In the genomic region with DNA sequence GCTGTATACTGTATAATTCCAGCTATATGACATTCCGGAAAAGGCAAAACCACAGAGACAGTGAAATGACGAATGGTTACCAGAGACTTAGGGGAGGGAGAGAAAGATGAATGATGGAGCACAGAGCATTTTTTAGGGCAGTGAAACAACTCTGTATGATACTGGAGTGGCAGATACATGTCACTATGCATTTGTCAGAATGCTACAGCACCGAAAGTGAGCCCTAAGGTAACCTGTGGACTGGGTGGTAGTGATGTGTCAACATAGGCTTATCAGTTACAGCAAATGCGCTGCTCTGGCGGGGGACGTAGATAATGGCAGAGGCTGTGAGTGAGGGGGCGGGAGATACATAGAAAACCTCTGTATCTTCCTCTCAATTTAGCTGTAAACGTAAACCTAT, we compare ENCODE assay signal across 1 cellular context.
TF ChIP-seq lines count a peak whose summit lies in the region.

No MANE protein-coding gene starts in this region.

TF ChIP-seq in K562, 482 proteins besides CTCF, POLR2A, EP300 and RAD21 (continued from another document and continues in another):
- TF ChIP-seq, protein P1, sequence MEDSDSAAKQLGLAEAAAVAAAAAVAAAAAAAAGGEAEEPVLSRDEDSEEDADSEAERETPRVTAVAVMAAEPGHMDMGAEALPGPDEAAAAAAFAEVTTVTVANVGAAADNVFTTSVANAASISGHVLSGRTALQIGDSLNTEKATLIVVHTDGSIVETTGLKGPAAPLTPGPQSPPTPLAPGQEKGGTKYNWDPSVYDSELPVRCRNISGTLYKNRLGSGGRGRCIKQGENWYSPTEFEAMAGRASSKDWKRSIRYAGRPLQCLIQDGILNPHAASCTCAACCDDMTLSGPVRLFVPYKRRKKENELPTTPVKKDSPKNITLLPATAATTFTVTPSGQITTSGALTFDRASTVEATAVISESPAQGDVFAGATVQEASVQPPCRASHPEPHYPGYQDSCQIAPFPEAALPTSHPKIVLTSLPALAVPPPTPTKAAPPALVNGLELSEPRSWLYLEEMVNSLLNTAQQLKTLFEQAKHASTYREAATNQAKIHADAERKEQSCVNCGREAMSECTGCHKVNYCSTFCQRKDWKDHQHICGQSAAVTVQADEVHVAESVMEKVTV (CRISPR knock-in tag; IDR thresholded peaks at IDR 0.05) = no peak
- TF ChIP-seq CAMTA2 (CRISPR knock-in tag; conservative IDR thresholded peaks at IDR 0.05) (no peak), ZNF696 (CRISPR knock-in tag; conservative IDR thresholded peaks at IDR 0.05) (no peak), CTBP1 (IDR thresholded peaks at IDR 0.05; ENCODE audit: borderline replicate concordance) (peak; percentile 97), ZNF134 (CRISPR knock-in tag; conservative IDR thresholded peaks at IDR 0.05) (no peak), NFE2 (IDR thresholded peaks at IDR 0.05; ENCODE audit: low read depth) (no peak; the same call in 1 of the 2 replicates), ZNF23 (CRISPR knock-in tag; IDR thresholded peaks at IDR 0.05) (no peak), LEF1 (IDR thresholded peaks at IDR 0.05) (peak; percentile 88), ZNF354B (CRISPR knock-in tag; IDR thresholded peaks at IDR 0.05) (no peak), ZNF3 (CRISPR knock-in tag; IDR thresholded peaks at IDR 0.05) (no peak), ZNF444 (CRISPR knock-in tag; IDR thresholded peaks at IDR 0.05) (no peak), CBX5 (IDR thresholded peaks at IDR 0.05; ENCODE audit: borderline replicate concordance, low read depth) (no peak), THRA (IDR thresholded peaks at IDR 0.05) (no peak), VEZF1 (CRISPR knock-in tag; IDR thresholded peaks at IDR 0.05) (peak; percentile 52), HOXB6 (CRISPR knock-in tag; IDR thresholded peaks at IDR 0.05; ENCODE audit: borderline replicate concordance) (no peak), CBX8 (IDR thresholded peaks at IDR 0.05; ENCODE audit: borderline replicate concordance, extremely low read depth, low read depth, low read length, poor library complexity, severe bottlenecking) (no peak), ZBED1 (IDR thresholded peaks at IDR 0.05) (no peak), SNRNP70 (optimal IDR thresholded peaks at IDR 0.05; ENCODE audit: low read depth, low read length) (no peak), MEF2A (IDR thresholded peaks at IDR 0.05; ENCODE audit: control insufficient read depth, low read depth, low read length) (no peak), RBM15 (IDR thresholded peaks at IDR 0.05; ENCODE audit: insufficient read depth, low read length) (no peak), HIVEP1 (CRISPR knock-in tag; IDR thresholded peaks at IDR 0.05) (no peak), FOXO4 (CRISPR knock-in tag; IDR thresholded peaks at IDR 0.05) (no peak), CBX3 (IDR thresholded peaks at IDR 0.05; ENCODE audit: borderline replicate concordance in 1 of 2, low read length in 2 of 2) (no peak; a peak in 1 of 3 replicates), MXI1 (IDR thresholded peaks at IDR 0.05; ENCODE audit: low read depth, low read length) (no peak), CXXC5 (CRISPR knock-in tag; IDR thresholded peaks at IDR 0.05) (peak; percentile 93), MAFF (IDR thresholded peaks at IDR 0.05; ENCODE audit: low read length) (no peak), KAT8 (IDR thresholded peaks at IDR 0.05; ENCODE audit: low read depth) (no peak), ZNF165 (CRISPR knock-in tag; IDR thresholded peaks at IDR 0.05; ENCODE audit: borderline replicate concordance) (no peak), AFF4 (CRISPR knock-in tag; IDR thresholded peaks at IDR 0.05) (no peak), MCM2 (IDR thresholded peaks at IDR 0.05; ENCODE audit: low read depth) (no peak), ZNF583 (CRISPR knock-in tag; IDR thresholded peaks at IDR 0.05) (no peak), IRF2 (CRISPR knock-in tag; IDR thresholded peaks at IDR 0.05) (no peak), TAF9B (IDR thresholded peaks at IDR 0.05; ENCODE audit: partially characterized antibody) (no peak), ZNF644 (tag; IDR thresholded peaks at IDR 0.05; ENCODE audit: low read depth) (no peak), E2F3 (CRISPR knock-in tag; IDR thresholded peaks at IDR 0.05) (no peak), ATF1 (CRISPR knock-in tag; IDR thresholded peaks at IDR 0.05) (no peak), ATF1 (tag; IDR thresholded peaks at IDR 0.05) (peak; percentile 70), ZNF239 (CRISPR knock-in tag; IDR thresholded peaks at IDR 0.05) (no peak), BCOR (IDR thresholded peaks at IDR 0.05) (peak; percentile 45; the same call in 1 of the 2 replicates)
- TF ChIP-seq, protein P2, sequence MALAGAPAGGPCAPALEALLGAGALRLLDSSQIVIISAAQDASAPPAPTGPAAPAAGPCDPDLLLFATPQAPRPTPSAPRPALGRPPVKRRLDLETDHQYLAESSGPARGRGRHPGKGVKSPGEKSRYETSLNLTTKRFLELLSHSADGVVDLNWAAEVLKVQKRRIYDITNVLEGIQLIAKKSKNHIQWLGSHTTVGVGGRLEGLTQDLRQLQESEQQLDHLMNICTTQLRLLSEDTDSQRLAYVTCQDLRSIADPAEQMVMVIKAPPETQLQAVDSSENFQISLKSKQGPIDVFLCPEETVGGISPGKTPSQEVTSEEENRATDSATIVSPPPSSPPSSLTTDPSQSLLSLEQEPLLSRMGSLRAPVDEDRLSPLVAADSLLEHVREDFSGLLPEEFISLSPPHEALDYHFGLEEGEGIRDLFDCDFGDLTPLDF (CRISPR knock-in tag; IDR thresholded peaks at IDR 0.05) = no peak
- TF ChIP-seq, protein P3, sequence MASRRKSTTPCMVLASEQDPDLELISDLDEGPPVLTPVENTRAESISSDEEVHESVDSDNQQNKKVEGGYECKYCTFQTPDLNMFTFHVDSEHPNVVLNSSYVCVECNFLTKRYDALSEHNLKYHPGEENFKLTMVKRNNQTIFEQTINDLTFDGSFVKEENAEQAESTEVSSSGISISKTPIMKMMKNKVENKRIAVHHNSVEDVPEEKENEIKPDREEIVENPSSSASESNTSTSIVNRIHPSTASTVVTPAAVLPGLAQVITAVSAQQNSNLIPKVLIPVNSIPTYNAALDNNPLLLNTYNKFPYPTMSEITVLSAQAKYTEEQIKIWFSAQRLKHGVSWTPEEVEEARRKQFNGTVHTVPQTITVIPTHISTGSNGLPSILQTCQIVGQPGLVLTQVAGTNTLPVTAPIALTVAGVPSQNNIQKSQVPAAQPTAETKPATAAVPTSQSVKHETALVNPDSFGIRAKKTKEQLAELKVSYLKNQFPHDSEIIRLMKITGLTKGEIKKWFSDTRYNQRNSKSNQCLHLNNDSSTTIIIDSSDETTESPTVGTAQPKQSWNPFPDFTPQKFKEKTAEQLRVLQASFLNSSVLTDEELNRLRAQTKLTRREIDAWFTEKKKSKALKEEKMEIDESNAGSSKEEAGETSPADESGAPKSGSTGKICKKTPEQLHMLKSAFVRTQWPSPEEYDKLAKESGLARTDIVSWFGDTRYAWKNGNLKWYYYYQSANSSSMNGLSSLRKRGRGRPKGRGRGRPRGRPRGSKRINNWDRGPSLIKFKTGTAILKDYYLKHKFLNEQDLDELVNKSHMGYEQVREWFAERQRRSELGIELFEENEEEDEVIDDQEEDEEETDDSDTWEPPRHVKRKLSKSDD (conservative IDR thresholded peaks at IDR 0.05; ENCODE audit: low read length) = no peak
- TF ChIP-seq, protein P4, sequence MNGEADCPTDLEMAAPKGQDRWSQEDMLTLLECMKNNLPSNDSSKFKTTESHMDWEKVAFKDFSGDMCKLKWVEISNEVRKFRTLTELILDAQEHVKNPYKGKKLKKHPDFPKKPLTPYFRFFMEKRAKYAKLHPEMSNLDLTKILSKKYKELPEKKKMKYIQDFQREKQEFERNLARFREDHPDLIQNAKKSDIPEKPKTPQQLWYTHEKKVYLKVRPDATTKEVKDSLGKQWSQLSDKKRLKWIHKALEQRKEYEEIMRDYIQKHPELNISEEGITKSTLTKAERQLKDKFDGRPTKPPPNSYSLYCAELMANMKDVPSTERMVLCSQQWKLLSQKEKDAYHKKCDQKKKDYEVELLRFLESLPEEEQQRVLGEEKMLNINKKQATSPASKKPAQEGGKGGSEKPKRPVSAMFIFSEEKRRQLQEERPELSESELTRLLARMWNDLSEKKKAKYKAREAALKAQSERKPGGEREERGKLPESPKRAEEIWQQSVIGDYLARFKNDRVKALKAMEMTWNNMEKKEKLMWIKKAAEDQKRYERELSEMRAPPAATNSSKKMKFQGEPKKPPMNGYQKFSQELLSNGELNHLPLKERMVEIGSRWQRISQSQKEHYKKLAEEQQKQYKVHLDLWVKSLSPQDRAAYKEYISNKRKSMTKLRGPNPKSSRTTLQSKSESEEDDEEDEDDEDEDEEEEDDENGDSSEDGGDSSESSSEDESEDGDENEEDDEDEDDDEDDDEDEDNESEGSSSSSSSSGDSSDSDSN (IDR thresholded peaks at IDR 0.05; ENCODE audit: borderline replicate concordance in 1 of 2, low read depth in 2 of 2, low read length in 2 of 2) = no peak
